In genomic region chrX:33161829-33162228, GRCh38 we compare ENCODE assay signal across 26 cellular contexts.
"Had no signal": no experiment of that assay in that cellular context is flagged by ENCODE, and none has a peak within 500 bp of the region (broad histone marks: within the 10 kb centered on the region; RNA-seq: fewer than 3 reads in every experiment).

No MANE protein-coding gene starts in this region.

- DNase-seq: stimulated activated CD4-positive, alpha-beta T cell treated with anti-CD3 and anti-CD28 coated beads, Interleukin-2, amount 100 ng/mL, for 48 hours; stimulated activated CD4-positive, alpha-beta T cell treated with anti-CD3 and anti-CD28 coated beads, Interleukin-4, amount 100 ng/mL, for 1 hour; stimulated activated CD4-positive, alpha-beta T cell treated with anti-CD3 and anti-CD28 coated beads, Interleukin-4, amount 100 ng/mL, for 24 hours; stimulated activated CD4-positive, alpha-beta T cell treated with anti-CD3 and anti-CD28 coated beads, Interleukin-4, amount 100 ng/mL, for 4 hours; stimulated activated CD8-positive, alpha-beta memory T cell treated with anti-CD3 and anti-CD28 coated beads, Interleukin-4, amount 100 ng/mL, for 48 hours; stimulated activated naive B cell treated with anti-CD40 and anti-IgM and Interleukin-4, amounts not matched to agents 10 μg/mL and 1 μg/mL and 100 μg/mL, for 72 hours; stimulated activated naive CD4-positive, alpha-beta T cell; stimulated activated naive CD4-positive, alpha-beta T cell treated with Interleukin-2 at 50 U/mL for 16 hours; stimulated activated naive CD8-positive, alpha-beta T cell treated with anti-CD3 and anti-CD28 coated beads, Interleukin-15, amount 100 ng/mL, for 72 hours; stimulated activated naive CD8-positive, alpha-beta T cell treated with anti-CD3 and anti-CD28 coated beads, Interleukin-15, Interleukin-2, amounts not matched to agents 100 U/mL and 50 U/mL, for 24 hours; stomach; substantia nigra; testis; thyroid gland; tibial artery; transverse colon; trophoblast cell; upper lobe of left lung; upper lobe of right lung; uterus had no signal

- H3K4me3 ChIP-seq: stomach, suprapubic skin, testis, thoracic aorta, thyroid gland, tibial artery, tibial nerve, transverse colon, upper lobe of left lung, upper lobe of right lung, uterus, vagina had no signal

- H3K27ac ChIP-seq: stomach, suprapubic skin, testis, thoracic aorta, thyroid gland, tibial artery, tibial nerve, transverse colon, upper lobe of left lung, upper lobe of right lung, uterus, vagina had no signal

- H3K36me3 ChIP-seq: stomach, suprapubic skin, thoracic aorta, thyroid gland, tibial artery, tibial nerve, transverse colon, upper lobe of left lung, upper lobe of right lung, uterus, vagina had no signal

- H3K27me3 ChIP-seq: stomach, suprapubic skin, testis, thyroid gland, tibial artery, tibial nerve, transverse colon, upper lobe of left lung, upper lobe of right lung, uterus, vagina had no signal

- H3K4me1 ChIP-seq: stomach, suprapubic skin, testis, thyroid gland, tibial artery, tibial nerve, transverse colon, upper lobe of left lung, upper lobe of right lung, uterus, vagina had no signal

- ATAC-seq: stimulated activated effector memory CD8-positive, alpha-beta T cell treated with anti-CD3 and anti-CD28 coated beads, Interleukin-12 subunit alpha, Interleukin-12 subunit beta, amount 100 ng/mL, for 72 hours; stimulated activated memory B cell treated with anti-CD40 and anti-IgM and Interleukin-4, amounts not matched to agents 10 μg/mL and 1 μg/mL and 100 μg/mL, for 72 hours; stimulated activated naive B cell treated with anti-CD40 and anti-IgM and Interleukin-4, amounts not matched to agents 10 μg/mL and 1 μg/mL and 100 μg/mL, for 72 hours; stimulated activated naive CD8-positive, alpha-beta T cell treated with anti-CD3 and anti-CD28 coated beads, Interleukin-15, amount 100 ng/mL, for 72 hours; stimulated activated naive CD8-positive, alpha-beta T cell treated with anti-CD3 and anti-CD28 coated beads, Interleukin-15, Interleukin-2, amounts not matched to agents 100 U/mL and 50 U/mL, for 24 hours; upper lobe of right lung had no signal

- H3K9me3 ChIP-seq: stomach, suprapubic skin, testis, thoracic aorta, thyroid gland, tibial artery, tibial nerve, transverse colon, upper lobe of left lung, upper lobe of right lung, uterus, vagina had no signal
